Comparison of ENCODE assay signal across 1 cellular context in genomic region chr12:121451931-121452330, GRCh38.
TF ChIP-seq lines count a peak whose summit lies in the region.

No MANE protein-coding gene starts in this region.

TF ChIP-seq in HepG2, 621 proteins besides CTCF, POLR2A, EP300 and RAD21 (continued from another document):
- TF ChIP-seq FLYWCH1 (CRISPR knock-in tag; IDR thresholded peaks at IDR 0.05) (no peak), SMYD3 (CRISPR knock-in tag; IDR thresholded peaks at IDR 0.05) (no peak), ZNF619 (CRISPR knock-in tag; IDR thresholded peaks at IDR 0.05) (no peak), ZNF30 (CRISPR knock-in tag; IDR thresholded peaks at IDR 0.05) (no peak), SMAD1 (CRISPR knock-in tag; IDR thresholded peaks at IDR 0.05; ENCODE audit: borderline replicate concordance, low read depth) (no peak), RXRB (CRISPR knock-in tag; IDR thresholded peaks at IDR 0.05; ENCODE audit: borderline replicate concordance) (no peak), KAT2B (IDR thresholded peaks at IDR 0.05; ENCODE audit: borderline replicate concordance, low read depth, low read length) (no peak)
- TF ChIP-seq, protein P1, sequence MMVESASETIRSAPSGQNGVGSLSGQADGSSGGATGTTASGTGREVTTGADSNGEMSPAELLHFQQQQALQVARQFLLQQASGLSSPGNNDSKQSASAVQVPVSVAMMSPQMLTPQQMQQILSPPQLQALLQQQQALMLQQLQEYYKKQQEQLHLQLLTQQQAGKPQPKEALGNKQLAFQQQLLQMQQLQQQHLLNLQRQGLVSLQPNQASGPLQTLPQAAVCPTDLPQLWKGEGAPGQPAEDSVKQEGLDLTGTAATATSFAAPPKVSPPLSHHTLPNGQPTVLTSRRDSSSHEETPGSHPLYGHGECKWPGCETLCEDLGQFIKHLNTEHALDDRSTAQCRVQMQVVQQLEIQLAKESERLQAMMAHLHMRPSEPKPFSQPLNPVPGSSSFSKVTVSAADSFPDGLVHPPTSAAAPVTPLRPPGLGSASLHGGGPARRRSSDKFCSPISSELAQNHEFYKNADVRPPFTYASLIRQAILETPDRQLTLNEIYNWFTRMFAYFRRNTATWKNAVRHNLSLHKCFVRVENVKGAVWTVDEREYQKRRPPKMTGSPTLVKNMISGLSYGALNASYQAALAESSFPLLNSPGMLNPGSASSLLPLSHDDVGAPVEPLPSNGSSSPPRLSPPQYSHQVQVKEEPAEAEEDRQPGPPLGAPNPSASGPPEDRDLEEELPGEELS (CRISPR knock-in tag; IDR thresholded peaks at IDR 0.05), result no peak
- TF ChIP-seq, protein P2, sequence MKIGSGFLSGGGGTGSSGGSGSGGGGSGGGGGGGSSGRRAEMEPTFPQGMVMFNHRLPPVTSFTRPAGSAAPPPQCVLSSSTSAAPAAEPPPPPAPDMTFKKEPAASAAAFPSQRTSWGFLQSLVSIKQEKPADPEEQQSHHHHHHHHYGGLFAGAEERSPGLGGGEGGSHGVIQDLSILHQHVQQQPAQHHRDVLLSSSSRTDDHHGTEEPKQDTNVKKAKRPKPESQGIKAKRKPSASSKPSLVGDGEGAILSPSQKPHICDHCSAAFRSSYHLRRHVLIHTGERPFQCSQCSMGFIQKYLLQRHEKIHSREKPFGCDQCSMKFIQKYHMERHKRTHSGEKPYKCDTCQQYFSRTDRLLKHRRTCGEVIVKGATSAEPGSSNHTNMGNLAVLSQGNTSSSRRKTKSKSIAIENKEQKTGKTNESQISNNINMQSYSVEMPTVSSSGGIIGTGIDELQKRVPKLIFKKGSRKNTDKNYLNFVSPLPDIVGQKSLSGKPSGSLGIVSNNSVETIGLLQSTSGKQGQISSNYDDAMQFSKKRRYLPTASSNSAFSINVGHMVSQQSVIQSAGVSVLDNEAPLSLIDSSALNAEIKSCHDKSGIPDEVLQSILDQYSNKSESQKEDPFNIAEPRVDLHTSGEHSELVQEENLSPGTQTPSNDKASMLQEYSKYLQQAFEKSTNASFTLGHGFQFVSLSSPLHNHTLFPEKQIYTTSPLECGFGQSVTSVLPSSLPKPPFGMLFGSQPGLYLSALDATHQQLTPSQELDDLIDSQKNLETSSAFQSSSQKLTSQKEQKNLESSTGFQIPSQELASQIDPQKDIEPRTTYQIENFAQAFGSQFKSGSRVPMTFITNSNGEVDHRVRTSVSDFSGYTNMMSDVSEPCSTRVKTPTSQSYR (CRISPR knock-in tag; IDR thresholded peaks at IDR 0.05; ENCODE audit: borderline replicate concordance), result no peak
- TF ChIP-seq, protein P3, sequence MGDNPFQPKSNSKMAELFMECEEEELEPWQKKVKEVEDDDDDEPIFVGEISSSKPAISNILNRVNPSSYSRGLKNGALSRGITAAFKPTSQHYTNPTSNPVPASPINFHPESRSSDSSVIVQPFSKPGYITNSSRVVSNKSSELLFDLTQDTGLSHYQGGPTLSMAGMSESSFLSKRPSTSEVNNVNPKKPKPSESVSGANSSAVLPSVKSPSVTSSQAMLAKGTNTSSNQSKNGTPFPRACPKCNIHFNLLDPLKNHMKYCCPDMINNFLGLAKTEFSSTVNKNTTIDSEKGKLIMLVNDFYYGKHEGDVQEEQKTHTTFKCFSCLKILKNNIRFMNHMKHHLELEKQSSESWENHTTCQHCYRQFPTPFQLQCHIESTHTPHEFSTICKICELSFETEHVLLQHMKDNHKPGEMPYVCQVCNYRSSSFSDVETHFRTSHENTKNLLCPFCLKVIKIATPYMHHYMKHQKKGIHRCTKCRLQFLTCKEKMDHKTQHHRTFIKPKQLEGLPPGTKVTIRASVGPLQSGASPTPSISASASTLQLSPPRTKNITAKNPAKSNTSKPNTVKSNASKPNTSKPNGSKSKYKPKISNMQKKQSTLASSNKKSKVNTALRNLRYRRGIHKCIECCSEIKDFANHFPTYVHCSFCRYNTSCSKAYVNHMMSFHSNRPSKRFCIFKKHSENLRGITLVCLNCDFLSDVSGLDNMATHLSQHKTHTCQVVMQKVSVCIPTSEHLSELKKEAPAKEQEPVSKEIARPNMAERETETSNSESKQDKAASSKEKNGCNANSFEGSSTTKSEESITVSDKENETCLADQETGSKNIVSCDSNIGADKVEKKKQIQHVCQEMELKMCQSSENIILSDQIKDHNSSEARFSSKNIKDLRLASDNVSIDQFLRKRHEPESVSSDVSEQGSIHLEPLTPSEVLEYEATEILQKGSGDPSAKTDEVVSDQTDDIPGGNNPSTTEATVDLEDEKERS (CRISPR knock-in tag; IDR thresholded peaks at IDR 0.05), result no peak
- TF ChIP-seq, protein P4, sequence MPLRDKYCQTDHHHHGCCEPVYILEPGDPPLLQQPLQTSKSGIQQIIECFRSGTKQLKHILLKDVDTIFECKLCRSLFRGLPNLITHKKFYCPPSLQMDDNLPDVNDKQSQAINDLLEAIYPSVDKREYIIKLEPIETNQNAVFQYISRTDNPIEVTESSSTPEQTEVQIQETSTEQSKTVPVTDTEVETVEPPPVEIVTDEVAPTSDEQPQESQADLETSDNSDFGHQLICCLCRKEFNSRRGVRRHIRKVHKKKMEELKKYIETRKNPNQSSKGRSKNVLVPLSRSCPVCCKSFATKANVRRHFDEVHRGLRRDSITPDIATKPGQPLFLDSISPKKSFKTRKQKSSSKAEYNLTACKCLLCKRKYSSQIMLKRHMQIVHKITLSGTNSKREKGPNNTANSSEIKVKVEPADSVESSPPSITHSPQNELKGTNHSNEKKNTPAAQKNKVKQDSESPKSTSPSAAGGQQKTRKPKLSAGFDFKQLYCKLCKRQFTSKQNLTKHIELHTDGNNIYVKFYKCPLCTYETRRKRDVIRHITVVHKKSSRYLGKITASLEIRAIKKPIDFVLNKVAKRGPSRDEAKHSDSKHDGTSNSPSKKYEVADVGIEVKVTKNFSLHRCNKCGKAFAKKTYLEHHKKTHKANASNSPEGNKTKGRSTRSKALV (CRISPR knock-in tag; IDR thresholded peaks at IDR 0.05), result no peak
TF ChIP-seq in HepG2: peak in this region for 0.
